In genomic region chr12:65609359-65609771, GRCh38 we compare ENCODE assay signal across 11 cellular contexts.
A peak's percentile ranks its signal among the peaks of the same experiment; 100 is the strongest.
DNase-seq lines count a peak whose midpoint lies in the region; ATAC-seq and TF ChIP-seq lines count a peak whose summit lies in the region.
"Had no signal": no experiment of that assay in that cellular context is flagged by ENCODE, and none has a peak within 500 bp of the region (broad histone marks: within the 10 kb centered on the region; RNA-seq: fewer than 3 reads in every experiment).

No MANE protein-coding gene starts in this region.

- no peak for ATAC-seq in activated CD4-positive, CD25-positive, alpha-beta regulatory T cell treated with anti-CD3 and anti-CD28 coated beads, Interleukin-2, amount 50 U/mL, for 24 hours

- H3K4me3 Mint-ChIP-seq in Calu3 (ENCODE audit: low read depth, unreplicated experiment), result no peak overlapping the region
- H3K4me3 Mint-ChIP-seq in immature natural killer cell, result no peak overlapping the region
- H3K4me3 Mint-ChIP-seq: H9 had no signal

- H3K27me3 Mint-ChIP-seq in Calu3 (ENCODE audit: unreplicated experiment) (no peaks in the 10 kb centered on the region), immature natural killer cell (ENCODE audit: low read depth in 3 of 3) (peaks cover 0 to 10% (median 2%) of the 10 kb centered on the region in 3 donors)

- no peaks in the 10 kb centered on the region for H3K9me3 Mint-ChIP-seq in Calu3 (ENCODE audit: low read depth, unreplicated experiment)
- H3K9me3 Mint-ChIP-seq in immature natural killer cell, result peaks cover 0 to 2% (median 0%) of the 10 kb centered on the region in 6 donors
- H3K9me3 Mint-ChIP-seq: H9 had no signal

- peaks cover 67% of the 10 kb centered on the region for H3K4me1 Mint-ChIP-seq in Calu3 (ENCODE audit: low read depth, unreplicated experiment)
- H3K4me1 Mint-ChIP-seq in immature natural killer cell, result no peaks in the 10 kb centered on the region

- BruUV-seq in Calu3 (replicated peaks; lab: Mats Ljungman, UMichigan), result no TSS peak

- H3K36me3 Mint-ChIP-seq in Calu3 (ENCODE audit: insufficient read depth, unreplicated experiment) (peaks cover 4% of the 10 kb centered on the region), immature natural killer cell (no peaks in the 10 kb centered on the region)

- TF ChIP-seq CTCF in Calu3 (IDR thresholded peaks at IDR 0.05; ENCODE audit: unreplicated experiment), result no peak

- peak; percentile 44 for DNase-seq in Calu3
- DNase-seq in LoVo (ENCODE audit: low spot score), result peak; percentile 70
- DNase-seq in cerebellar cortex (ENCODE audit: low spot score), result peak; percentile 90
- DNase-seq in myocyte (ENCODE audit: low read depth), result peak; percentile 54
- no peak for DNase-seq in NCI-H2107 treated with DMSO at 0.1 percent for 48 hours (lab: John Stamatoyannopoulos, UW; ENCODE audit: unreplicated experiment)
- DNase-seq in immature natural killer cell, result no peak
- no peak for DNase-seq in NCI-H345 (lab: John Stamatoyannopoulos, UW)
- DNase-seq: adrenal gland, DMS 273 treated with DMSO at 0.1 percent for 48 hours, H9 had no signal

- H3K27ac Mint-ChIP-seq in Calu3 (ENCODE audit: unreplicated experiment), result peak overlapping the region; percentile 67
- H3K27ac Mint-ChIP-seq in immature natural killer cell, result no peak overlapping the region
- H3K27ac Mint-ChIP-seq: H9 had no signal

- intact Hi-C loops in Calu3 (cut with micrococcal nuclease; ENCODE audit: unreplicated experiment), result loop anchor here (1.0 kb wide), 2 partner anchors 40 to 64 kb away; no protein-coding TSS in a partner anchor

- CTCF ChIA-PET in Calu3 (lab: Charles Lee), result interaction anchor here (0.9 to 1.3 kb wide), 4 partner anchors 39 to 304 kb away, joined by 3 to 6 read pairs (median 5); no protein-coding TSS in a partner anchor

Comparison
In these comparisons a context has a peak if more than half of its experiments do, and no peak if none do; other contexts are left out.
1. DNase-seq: peak in Calu3 (single experiment), LoVo (single experiment), cerebellar cortex (single experiment) and myocyte (single experiment); none in NCI-H2107 treated with DMSO at 0.1 percent for 48 hours (single experiment), immature natural killer cell (0 of 3) and NCI-H345 (single experiment).